Comparison of ENCODE assay signal across 2 cellular contexts in the genomic region with DNA sequence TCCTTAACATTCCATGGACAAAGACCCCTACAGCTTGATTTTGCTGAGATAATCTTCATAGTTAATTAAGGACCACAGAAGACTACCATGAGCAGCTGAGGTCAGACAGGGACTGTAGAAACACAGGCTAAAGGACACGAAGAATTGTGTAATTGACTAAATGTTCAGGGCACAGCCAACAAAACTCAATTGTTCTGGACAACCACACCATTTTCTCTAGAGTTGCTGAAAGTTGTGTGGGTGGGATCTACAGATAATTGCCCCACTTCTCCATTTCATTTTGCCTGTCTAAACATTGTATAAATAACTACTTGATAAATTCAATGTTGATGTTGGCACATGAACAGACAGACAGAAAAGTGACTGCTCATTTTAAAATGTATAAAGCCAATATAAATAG.
TF ChIP-seq lines count a peak whose summit lies in the region.

No MANE protein-coding gene starts in this region.

TF ChIP-seq in GM12878, 131 proteins besides CTCF, POLR2A, EP300 and RAD21:
- TF ChIP-seq TCF12 (IDR thresholded peaks at IDR 0.05; ENCODE audit: low read depth, low read length) (no peak), MTA2 (IDR thresholded peaks at IDR 0.05; ENCODE audit: low read depth) (peak; percentile 37; the same call in 1 of the 2 replicates), NR2C1 (IDR thresholded peaks at IDR 0.05) (no peak), EZH2 (IDR thresholded peaks at IDR 0.05; ENCODE audit: borderline replicate concordance, control insufficient read depth, low read depth, low read length) (no peak), SPI1 (IDR thresholded peaks at IDR 0.05; ENCODE audit: borderline replicate concordance, insufficient read depth, low read depth, low read length) (peak; percentile 37; the same call in 1 of the 2 replicates)
- TF ChIP-seq, protein P1, sequence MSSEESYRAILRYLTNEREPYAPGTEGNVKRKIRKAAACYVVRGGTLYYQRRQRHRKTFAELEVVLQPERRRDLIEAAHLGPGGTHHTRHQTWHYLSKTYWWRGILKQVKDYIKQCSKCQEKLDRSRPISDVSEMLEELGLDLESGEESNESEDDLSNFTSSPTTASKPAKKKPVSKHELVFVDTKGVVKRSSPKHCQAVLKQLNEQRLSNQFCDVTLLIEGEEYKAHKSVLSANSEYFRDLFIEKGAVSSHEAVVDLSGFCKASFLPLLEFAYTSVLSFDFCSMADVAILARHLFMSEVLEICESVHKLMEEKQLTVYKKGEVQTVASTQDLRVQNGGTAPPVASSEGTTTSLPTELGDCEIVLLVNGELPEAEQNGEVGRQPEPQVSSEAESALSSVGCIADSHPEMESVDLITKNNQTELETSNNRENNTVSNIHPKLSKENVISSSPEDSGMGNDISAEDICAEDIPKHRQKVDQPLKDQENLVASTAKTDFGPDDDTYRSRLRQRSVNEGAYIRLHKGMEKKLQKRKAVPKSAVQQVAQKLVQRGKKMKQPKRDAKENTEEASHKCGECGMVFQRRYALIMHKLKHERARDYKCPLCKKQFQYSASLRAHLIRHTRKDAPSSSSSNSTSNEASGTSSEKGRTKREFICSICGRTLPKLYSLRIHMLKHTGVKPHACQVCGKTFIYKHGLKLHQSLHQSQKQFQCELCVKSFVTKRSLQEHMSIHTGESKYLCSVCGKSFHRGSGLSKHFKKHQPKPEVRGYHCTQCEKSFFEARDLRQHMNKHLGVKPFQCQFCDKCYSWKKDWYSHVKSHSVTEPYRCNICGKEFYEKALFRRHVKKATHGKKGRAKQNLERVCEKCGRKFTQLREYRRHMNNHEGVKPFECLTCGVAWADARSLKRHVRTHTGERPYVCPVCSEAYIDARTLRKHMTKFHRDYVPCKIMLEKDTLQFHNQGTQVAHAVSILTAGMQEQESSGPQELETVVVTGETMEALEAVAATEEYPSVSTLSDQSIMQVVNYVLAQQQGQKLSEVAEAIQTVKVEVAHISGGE (CRISPR knock-in tag; IDR thresholded peaks at IDR 0.05), result no peak
- TF ChIP-seq, protein P2, sequence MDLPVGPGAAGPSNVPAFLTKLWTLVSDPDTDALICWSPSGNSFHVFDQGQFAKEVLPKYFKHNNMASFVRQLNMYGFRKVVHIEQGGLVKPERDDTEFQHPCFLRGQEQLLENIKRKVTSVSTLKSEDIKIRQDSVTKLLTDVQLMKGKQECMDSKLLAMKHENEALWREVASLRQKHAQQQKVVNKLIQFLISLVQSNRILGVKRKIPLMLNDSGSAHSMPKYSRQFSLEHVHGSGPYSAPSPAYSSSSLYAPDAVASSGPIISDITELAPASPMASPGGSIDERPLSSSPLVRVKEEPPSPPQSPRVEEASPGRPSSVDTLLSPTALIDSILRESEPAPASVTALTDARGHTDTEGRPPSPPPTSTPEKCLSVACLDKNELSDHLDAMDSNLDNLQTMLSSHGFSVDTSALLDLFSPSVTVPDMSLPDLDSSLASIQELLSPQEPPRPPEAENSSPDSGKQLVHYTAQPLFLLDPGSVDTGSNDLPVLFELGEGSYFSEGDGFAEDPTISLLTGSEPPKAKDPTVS (IDR thresholded peaks at IDR 0.05; ENCODE audit: low read depth, low read length), result no peak

TF ChIP-seq in liver, 16 proteins besides CTCF, POLR2A, EP300 and RAD21:
- TF ChIP-seq RXRA (IDR thresholded peaks at IDR 0.05) (peak; percentile 54 to 66), HNF4A (conservative IDR thresholded peaks at IDR 0.05) (peak; percentile 31 to 54), ZBTB33 (IDR thresholded peaks at IDR 0.05) (no peak), JUND (IDR thresholded peaks at IDR 0.05) (peak in 1 of 2 donors; percentile 8), FOXA1 (IDR thresholded peaks at IDR 0.05) (no peak), YY1 (IDR thresholded peaks at IDR 0.05) (peak; percentile 36)
- TF ChIP-seq, protein P3, sequence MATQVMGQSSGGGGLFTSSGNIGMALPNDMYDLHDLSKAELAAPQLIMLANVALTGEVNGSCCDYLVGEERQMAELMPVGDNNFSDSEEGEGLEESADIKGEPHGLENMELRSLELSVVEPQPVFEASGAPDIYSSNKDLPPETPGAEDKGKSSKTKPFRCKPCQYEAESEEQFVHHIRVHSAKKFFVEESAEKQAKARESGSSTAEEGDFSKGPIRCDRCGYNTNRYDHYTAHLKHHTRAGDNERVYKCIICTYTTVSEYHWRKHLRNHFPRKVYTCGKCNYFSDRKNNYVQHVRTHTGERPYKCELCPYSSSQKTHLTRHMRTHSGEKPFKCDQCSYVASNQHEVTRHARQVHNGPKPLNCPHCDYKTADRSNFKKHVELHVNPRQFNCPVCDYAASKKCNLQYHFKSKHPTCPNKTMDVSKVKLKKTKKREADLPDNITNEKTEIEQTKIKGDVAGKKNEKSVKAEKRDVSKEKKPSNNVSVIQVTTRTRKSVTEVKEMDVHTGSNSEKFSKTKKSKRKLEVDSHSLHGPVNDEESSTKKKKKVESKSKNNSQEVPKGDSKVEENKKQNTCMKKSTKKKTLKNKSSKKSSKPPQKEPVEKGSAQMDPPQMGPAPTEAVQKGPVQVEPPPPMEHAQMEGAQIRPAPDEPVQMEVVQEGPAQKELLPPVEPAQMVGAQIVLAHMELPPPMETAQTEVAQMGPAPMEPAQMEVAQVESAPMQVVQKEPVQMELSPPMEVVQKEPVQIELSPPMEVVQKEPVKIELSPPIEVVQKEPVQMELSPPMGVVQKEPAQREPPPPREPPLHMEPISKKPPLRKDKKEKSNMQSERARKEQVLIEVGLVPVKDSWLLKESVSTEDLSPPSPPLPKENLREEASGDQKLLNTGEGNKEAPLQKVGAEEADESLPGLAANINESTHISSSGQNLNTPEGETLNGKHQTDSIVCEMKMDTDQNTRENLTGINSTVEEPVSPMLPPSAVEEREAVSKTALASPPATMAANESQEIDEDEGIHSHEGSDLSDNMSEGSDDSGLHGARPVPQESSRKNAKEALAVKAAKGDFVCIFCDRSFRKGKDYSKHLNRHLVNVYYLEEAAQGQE (IDR thresholded peaks at IDR 0.05), result peak; percentile 14
TF ChIP-seq in liver: peak in this region for 5.
